ENCODE assay signal across 1 cellular context in the genomic region with DNA sequence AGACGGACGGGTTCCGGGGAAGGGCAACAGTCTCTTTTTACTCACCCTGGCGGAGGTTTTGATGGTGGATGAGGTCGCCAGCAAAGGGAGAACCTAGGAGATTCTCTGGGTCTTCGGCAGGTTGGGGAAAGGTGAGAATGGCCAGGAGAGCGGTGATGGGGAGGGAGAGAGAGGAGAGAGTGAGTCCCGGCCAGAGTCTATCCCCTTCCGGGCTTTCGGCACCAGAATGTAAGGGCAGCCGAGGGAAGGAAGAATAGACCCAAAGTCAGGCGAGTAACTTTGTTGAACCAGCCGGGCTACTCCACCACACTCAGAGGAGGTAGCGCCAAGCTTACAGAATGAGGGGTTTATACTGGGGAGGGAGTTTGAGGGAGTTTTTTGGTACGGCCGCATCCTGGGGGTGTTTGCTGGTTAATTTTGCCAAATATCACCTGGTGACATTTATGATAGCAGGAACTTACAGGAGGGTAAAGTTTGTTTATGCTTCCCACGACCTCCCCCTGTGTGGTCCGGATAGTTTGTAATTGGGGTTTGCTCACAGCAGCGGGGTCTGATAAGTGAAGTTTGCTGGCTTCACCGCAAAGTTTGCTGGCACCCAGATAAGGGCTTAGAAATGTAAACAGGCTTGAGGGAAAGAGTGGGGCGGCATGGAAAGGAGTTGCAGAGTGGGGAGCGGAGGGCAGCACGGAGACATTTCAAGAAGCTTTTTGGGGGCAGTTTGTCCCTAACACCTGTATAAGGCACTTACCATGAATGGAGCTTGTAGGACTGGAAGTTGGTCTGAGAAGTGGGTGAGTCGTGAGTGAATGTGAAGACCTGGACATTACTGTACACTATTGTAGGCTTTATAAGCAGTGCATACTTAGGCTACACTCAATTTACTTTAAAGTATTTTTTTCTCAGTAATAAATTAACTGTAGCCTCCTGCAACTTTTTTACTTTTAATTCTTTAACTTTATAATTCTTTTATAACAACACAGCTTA.
A peak's percentile ranks its signal among the peaks of the same experiment; 100 is the strongest.
TF ChIP-seq lines count a peak whose summit lies in the region.

No MANE protein-coding gene starts in this region.

TF ChIP-seq in K562, 482 proteins besides CTCF, POLR2A, EP300 and RAD21 (continued from another document and continues in another):
- TF ChIP-seq AFF1 (IDR thresholded peaks at IDR 0.05; ENCODE audit: low read depth in 1 of 2, partially characterized antibody in 2 of 2) = peak in 1 of 2 experiments; percentile 84
- TF ChIP-seq TEAD4 (IDR thresholded peaks at IDR 0.05; ENCODE audit: low read length) = peak; percentile 99
- TF ChIP-seq TEAD4 (CRISPR knock-in tag; IDR thresholded peaks at IDR 0.05; ENCODE audit: borderline replicate concordance) = no peak
- no peak for TF ChIP-seq ERF (CRISPR knock-in tag; IDR thresholded peaks at IDR 0.05)
- TF ChIP-seq REST (CRISPR knock-in tag; IDR thresholded peaks at IDR 0.05; ENCODE audit: low read depth) = no peak
- TF ChIP-seq NCOA1 (IDR thresholded peaks at IDR 0.05; ENCODE audit: low read depth) = peak; percentile 84
- TF ChIP-seq RNF2 (IDR thresholded peaks at IDR 0.05) = peak; percentile 96
- TF ChIP-seq, protein P1, sequence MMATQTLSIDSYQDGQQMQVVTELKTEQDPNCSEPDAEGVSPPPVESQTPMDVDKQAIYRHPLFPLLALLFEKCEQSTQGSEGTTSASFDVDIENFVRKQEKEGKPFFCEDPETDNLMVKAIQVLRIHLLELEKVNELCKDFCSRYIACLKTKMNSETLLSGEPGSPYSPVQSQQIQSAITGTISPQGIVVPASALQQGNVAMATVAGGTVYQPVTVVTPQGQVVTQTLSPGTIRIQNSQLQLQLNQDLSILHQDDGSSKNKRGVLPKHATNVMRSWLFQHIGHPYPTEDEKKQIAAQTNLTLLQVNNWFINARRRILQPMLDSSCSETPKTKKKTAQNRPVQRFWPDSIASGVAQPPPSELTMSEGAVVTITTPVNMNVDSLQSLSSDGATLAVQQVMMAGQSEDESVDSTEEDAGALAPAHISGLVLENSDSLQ (IDR thresholded peaks at IDR 0.05) = no peak
- peak; percentile 52; the same call in 1 of the 2 replicates for TF ChIP-seq MXI1 (IDR thresholded peaks at IDR 0.05; ENCODE audit: low read depth, low read length)
- TF ChIP-seq, protein P2, sequence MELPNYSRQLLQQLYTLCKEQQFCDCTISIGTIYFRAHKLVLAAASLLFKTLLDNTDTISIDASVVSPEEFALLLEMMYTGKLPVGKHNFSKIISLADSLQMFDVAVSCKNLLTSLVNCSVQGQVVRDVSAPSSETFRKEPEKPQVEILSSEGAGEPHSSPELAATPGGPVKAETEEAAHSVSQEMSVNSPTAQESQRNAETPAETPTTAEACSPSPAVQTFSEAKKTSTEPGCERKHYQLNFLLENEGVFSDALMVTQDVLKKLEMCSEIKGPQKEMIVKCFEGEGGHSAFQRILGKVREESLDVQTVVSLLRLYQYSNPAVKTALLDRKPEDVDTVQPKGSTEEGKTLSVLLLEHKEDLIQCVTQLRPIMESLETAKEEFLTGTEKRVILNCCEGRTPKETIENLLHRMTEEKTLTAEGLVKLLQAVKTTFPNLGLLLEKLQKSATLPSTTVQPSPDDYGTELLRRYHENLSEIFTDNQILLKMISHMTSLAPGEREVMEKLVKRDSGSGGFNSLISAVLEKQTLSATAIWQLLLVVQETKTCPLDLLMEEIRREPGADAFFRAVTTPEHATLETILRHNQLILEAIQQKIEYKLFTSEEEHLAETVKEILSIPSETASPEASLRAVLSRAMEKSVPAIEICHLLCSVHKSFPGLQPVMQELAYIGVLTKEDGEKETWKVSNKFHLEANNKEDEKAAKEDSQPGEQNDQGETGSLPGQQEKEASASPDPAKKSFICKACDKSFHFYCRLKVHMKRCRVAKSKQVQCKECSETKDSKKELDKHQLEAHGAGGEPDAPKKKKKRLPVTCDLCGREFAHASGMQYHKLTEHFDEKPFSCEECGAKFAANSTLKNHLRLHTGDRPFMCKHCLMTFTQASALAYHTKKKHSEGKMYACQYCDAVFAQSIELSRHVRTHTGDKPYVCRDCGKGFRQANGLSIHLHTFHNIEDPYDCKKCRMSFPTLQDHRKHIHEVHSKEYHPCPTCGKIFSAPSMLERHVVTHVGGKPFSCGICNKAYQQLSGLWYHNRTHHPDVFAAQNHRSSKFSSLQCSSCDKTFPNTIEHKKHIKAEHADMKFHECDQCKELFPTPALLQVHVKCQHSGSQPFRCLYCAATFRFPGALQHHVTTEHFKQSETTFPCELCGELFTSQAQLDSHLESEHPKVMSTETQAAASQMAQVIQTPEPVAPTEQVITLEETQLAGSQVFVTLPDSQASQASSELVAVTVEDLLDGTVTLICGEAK (IDR thresholded peaks at IDR 0.05) = peak; percentile 35; the same call in 1 of the 2 replicates
- TF ChIP-seq, protein P2 (CRISPR knock-in tag; IDR thresholded peaks at IDR 0.05) = no peak
- peak in 1 of 2 experiments; percentile 69 for TF ChIP-seq NCOA2 (IDR thresholded peaks at IDR 0.05; ENCODE audit: partially characterized antibody in 2 of 2)
- peak; percentile 99 for TF ChIP-seq SMARCA4 (IDR thresholded peaks at IDR 0.05)
- TF ChIP-seq ARHGAP35 (IDR thresholded peaks at IDR 0.05; ENCODE audit: partially characterized antibody) = no peak
- no peak for TF ChIP-seq CEBPB (tag; IDR thresholded peaks at IDR 0.05)
- TF ChIP-seq ZNF23 (CRISPR knock-in tag; IDR thresholded peaks at IDR 0.05) = no peak
- TF ChIP-seq STAT6 (CRISPR knock-in tag; IDR thresholded peaks at IDR 0.05) = no peak
- TF ChIP-seq COPS2 (conservative IDR thresholded peaks at IDR 0.05) = no peak
- TF ChIP-seq RBBP5 (IDR thresholded peaks at IDR 0.05; ENCODE audit: borderline replicate concordance, insufficient read depth, low read length, poor library complexity, severe bottlenecking) = peak; percentile 66
- TF ChIP-seq RCOR1 (IDR thresholded peaks at IDR 0.05; ENCODE audit: borderline replicate concordance in 1 of 2, low read depth in 2 of 2, low read length in 2 of 2) = peak; percentile 83 to 95; a peak in 3 of 4 replicates
- peak; percentile 74 for TF ChIP-seq ZNF589 (CRISPR knock-in tag; IDR thresholded peaks at IDR 0.05; ENCODE audit: low read depth)
- no peak for TF ChIP-seq NRF1 (conservative IDR thresholded peaks at IDR 0.05 in 1 of 2, IDR thresholded peaks at IDR 0.05 in 1 of 2)
- TF ChIP-seq ZNF785 (CRISPR knock-in tag; IDR thresholded peaks at IDR 0.05) = no peak
- TF ChIP-seq ZNF263 (CRISPR knock-in tag; IDR thresholded peaks at IDR 0.05; ENCODE audit: borderline replicate concordance) = no peak
- TF ChIP-seq, protein P3, sequence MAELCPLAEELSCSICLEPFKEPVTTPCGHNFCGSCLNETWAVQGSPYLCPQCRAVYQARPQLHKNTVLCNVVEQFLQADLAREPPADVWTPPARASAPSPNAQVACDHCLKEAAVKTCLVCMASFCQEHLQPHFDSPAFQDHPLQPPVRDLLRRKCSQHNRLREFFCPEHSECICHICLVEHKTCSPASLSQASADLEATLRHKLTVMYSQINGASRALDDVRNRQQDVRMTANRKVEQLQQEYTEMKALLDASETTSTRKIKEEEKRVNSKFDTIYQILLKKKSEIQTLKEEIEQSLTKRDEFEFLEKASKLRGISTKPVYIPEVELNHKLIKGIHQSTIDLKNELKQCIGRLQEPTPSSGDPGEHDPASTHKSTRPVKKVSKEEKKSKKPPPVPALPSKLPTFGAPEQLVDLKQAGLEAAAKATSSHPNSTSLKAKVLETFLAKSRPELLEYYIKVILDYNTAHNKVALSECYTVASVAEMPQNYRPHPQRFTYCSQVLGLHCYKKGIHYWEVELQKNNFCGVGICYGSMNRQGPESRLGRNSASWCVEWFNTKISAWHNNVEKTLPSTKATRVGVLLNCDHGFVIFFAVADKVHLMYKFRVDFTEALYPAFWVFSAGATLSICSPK (IDR thresholded peaks at IDR 0.05; ENCODE audit: borderline replicate concordance) = no peak
- no peak for TF ChIP-seq FOXJ3 (CRISPR knock-in tag; IDR thresholded peaks at IDR 0.05)
